ENCODE assay signal across 33 cellular contexts in the genomic region with DNA sequence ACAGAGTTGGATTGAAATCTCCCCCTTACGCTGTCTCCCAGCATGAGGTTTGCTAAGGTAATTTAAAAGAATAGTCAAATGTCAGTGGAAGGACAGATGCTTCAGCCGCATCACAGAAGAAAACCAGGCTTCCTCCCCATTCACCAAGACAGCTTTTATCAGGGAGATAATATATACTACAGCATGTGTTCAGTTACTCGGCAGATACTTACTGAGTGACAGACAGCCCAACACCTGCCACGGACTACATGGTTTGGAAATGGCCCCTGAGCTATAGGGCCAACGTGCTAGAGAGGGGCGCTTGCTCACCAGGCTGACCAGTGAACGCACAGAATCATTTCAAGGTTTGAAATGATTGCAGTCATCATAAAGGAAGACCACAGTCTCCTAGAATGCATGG.
"Had no signal": no experiment of that assay in that cellular context is flagged by ENCODE, and none has a peak within 500 bp of the region (broad histone marks: within the 10 kb centered on the region; RNA-seq: fewer than 3 reads in every experiment).

No MANE protein-coding gene starts in this region.

- H3K27me3 ChIP-seq: adrenal gland, body of pancreas, esophagus muscularis mucosa, foreskin keratinocyte, gastrocnemius medialis had no signal

- H3K9me3 ChIP-seq: adrenal gland, body of pancreas, esophagus muscularis mucosa, gastrocnemius medialis had no signal

- H3K27ac Mint-ChIP-seq: activated CD4-positive, alpha-beta memory T cell treated with anti-CD3 and anti-CD28 coated beads, Interleukin-2, amount 10 ng/mL, durations not matched to agents 7 days and 5 days; activated CD4-positive, alpha-beta T cell treated with anti-CD3 and anti-CD28 coated beads, Interleukin-2, amount 10 ng/mL, durations not matched to agents 7 days and 5 days; activated naive CD4-positive, alpha-beta T cell treated with anti-CD3 and anti-CD28 coated beads for 36 hours; activated naive CD4-positive, alpha-beta T cell treated with anti-CD3 and anti-CD28 coated beads, Interleukin-2, amount 50 U/mL, for 24 hours; activated naive CD8-positive, alpha-beta T cell treated with anti-CD3 and anti-CD28 coated beads for 36 hours; activated naive CD8-positive, alpha-beta T cell treated with anti-CD3 and anti-CD28 coated beads, Interleukin-2, amount 50 U/mL, for 24 hours; activated T-helper 1 cell treated with anti-CD3 and anti-CD28 coated beads, Interleukin-12 subunit alpha, Interleukin-12 subunit beta, Interleukin-2, Interleukin-4 antibody, amounts not matched to agents 30 ng/mL and 10 ng/mL and 1 ng/mL, durations not matched to agents 14 hours and 24 hours and 36 hours; activated T-helper 2 cell treated with anti-CD3 and anti-CD28 coated beads, Interferon-gamma antibody, Interleukin-2, Interleukin-4, amounts not matched to agents 10 μg/mL and 5 μg/mL and 100 μg/mL, durations not matched to agents 14 hours and 24 hours and 36 hours; effector memory CD8-positive, alpha-beta T cell; T-helper 17 cell; T-helper 2 cell treated with Interferon-gamma antibody and Interleukin-4, amounts not matched to agents 5 μg/mL and 100 μg/mL, for 36 hours had no signal

- H3K4me1 ChIP-seq: adrenal gland, esophagus muscularis mucosa, foreskin keratinocyte, gastrocnemius medialis had no signal

- H3K9me3 Mint-ChIP-seq: activated CD4-positive, alpha-beta memory T cell treated with anti-CD3 and anti-CD28 coated beads, Interleukin-2, amount 10 ng/mL, durations not matched to agents 7 days and 5 days; activated CD4-positive, alpha-beta T cell treated with anti-CD3 and anti-CD28 coated beads, Interleukin-2, amount 10 ng/mL, durations not matched to agents 7 days and 5 days; activated naive CD4-positive, alpha-beta T cell treated with anti-CD3 and anti-CD28 coated beads for 36 hours; activated naive CD4-positive, alpha-beta T cell treated with anti-CD3 and anti-CD28 coated beads, Interleukin-2, amount 50 U/mL, for 24 hours; activated naive CD8-positive, alpha-beta T cell treated with anti-CD3 and anti-CD28 coated beads for 36 hours; activated T-helper 1 cell treated with anti-CD3 and anti-CD28 coated beads, Interleukin-12 subunit alpha, Interleukin-12 subunit beta, Interleukin-2, Interleukin-4 antibody, amounts not matched to agents 30 ng/mL and 10 ng/mL and 1 ng/mL, durations not matched to agents 14 hours and 24 hours and 36 hours; activated T-helper 2 cell treated with anti-CD3 and anti-CD28 coated beads, Interferon-gamma antibody, Interleukin-2, Interleukin-4, amounts not matched to agents 10 μg/mL and 5 μg/mL and 100 μg/mL, durations not matched to agents 14 hours and 24 hours and 36 hours; effector memory CD8-positive, alpha-beta T cell; T-helper 2 cell treated with Interferon-gamma antibody and Interleukin-4, amounts not matched to agents 5 μg/mL and 100 μg/mL, for 36 hours had no signal

- H3K27me3 Mint-ChIP-seq: activated CD4-positive, alpha-beta memory T cell treated with anti-CD3 and anti-CD28 coated beads, Interleukin-2, amount 10 ng/mL, durations not matched to agents 7 days and 5 days; activated CD4-positive, alpha-beta T cell treated with anti-CD3 and anti-CD28 coated beads, Interleukin-2, amount 10 ng/mL, durations not matched to agents 7 days and 5 days; activated naive CD8-positive, alpha-beta T cell treated with anti-CD3 and anti-CD28 coated beads, Interleukin-2, amount 50 U/mL, for 24 hours had no signal

- DNase-seq: activated CD4-positive, alpha-beta memory T cell treated with anti-CD3 and anti-CD28 coated beads, Interleukin-2, amount 10 ng/mL, durations not matched to agents 7 days and 5 days; activated CD4-positive, alpha-beta T cell treated with anti-CD3 and anti-CD28 coated beads for 1 hour; activated CD4-positive, alpha-beta T cell treated with anti-CD3 and anti-CD28 coated beads for 4 hours; activated CD4-positive, alpha-beta T cell treated with anti-CD3 and anti-CD28 coated beads, Interleukin-2, amount 10 ng/mL, durations not matched to agents 7 days and 5 days; activated CD4-positive, alpha-beta T cell treated with anti-CD3 and anti-CD28 coated beads, Interleukin-2, amount 50 U/mL, for 4 hours; activated CD4-positive, CD25-positive, alpha-beta regulatory T cell; activated effector memory CD4-positive, alpha-beta T cell treated with anti-CD3 and anti-CD28 coated beads, Interleukin-2, amount 50 U/mL, for 16 hours; activated naive CD4-positive, alpha-beta T cell treated with anti-CD3 and anti-CD28 coated beads for 36 hours; activated naive CD8-positive, alpha-beta T cell treated with anti-CD3 and anti-CD28 coated beads for 36 hours; activated naive CD8-positive, alpha-beta T cell treated with anti-CD3 and anti-CD28 coated beads, Interleukin-2, amount 50 U/mL, for 24 hours; activated T-cell treated with anti-CD3 and anti-CD28 coated beads, Interleukin-2, amount 50 U/mL, for 1 hour; activated T-cell treated with anti-CD3 and anti-CD28 coated beads, Interleukin-2, amount 50 U/mL, for 48 hours; adrenal gland; amygdala; aorta; body of pancreas; caudate nucleus; cortex of kidney; dermis blood vessel endothelial cell; effector CD4-positive, alpha-beta T cell; effector memory CD8-positive, alpha-beta T cell; erythroblast; foreskin keratinocyte; gastrocnemius medialis; T-helper 1 cell; T-helper 17 cell; T1000 had no signal

- H3K27ac ChIP-seq: adrenal gland, body of pancreas, esophagus muscularis mucosa, foreskin keratinocyte, gastrocnemius medialis had no signal

- H3K36me3 ChIP-seq: adrenal gland, esophagus muscularis mucosa, gastrocnemius medialis had no signal

- H3K4me3 ChIP-seq: adrenal gland, body of pancreas, esophagus muscularis mucosa, gastrocnemius medialis had no signal

- H3K36me3 Mint-ChIP-seq: activated naive CD4-positive, alpha-beta T cell treated with anti-CD3 and anti-CD28 coated beads, Interleukin-2, amount 50 U/mL, for 24 hours had no signal

- H3K4me1 Mint-ChIP-seq: activated CD4-positive, alpha-beta memory T cell treated with anti-CD3 and anti-CD28 coated beads, Interleukin-2, amount 10 ng/mL, durations not matched to agents 7 days and 5 days; activated CD4-positive, alpha-beta T cell treated with anti-CD3 and anti-CD28 coated beads, Interleukin-2, amount 10 ng/mL, durations not matched to agents 7 days and 5 days; activated naive CD4-positive, alpha-beta T cell treated with anti-CD3 and anti-CD28 coated beads, Interleukin-2, amount 50 U/mL, for 24 hours; activated naive CD8-positive, alpha-beta T cell treated with anti-CD3 and anti-CD28 coated beads for 36 hours; activated naive CD8-positive, alpha-beta T cell treated with anti-CD3 and anti-CD28 coated beads, Interleukin-2, amount 50 U/mL, for 24 hours; T-helper 17 cell had no signal

- H3K4me3 Mint-ChIP-seq: activated CD4-positive, alpha-beta memory T cell treated with anti-CD3 and anti-CD28 coated beads, Interleukin-2, amount 10 ng/mL, durations not matched to agents 7 days and 5 days; activated CD4-positive, alpha-beta T cell treated with anti-CD3 and anti-CD28 coated beads, Interleukin-2, amount 10 ng/mL, durations not matched to agents 7 days and 5 days; activated naive CD4-positive, alpha-beta T cell treated with anti-CD3 and anti-CD28 coated beads for 36 hours; activated naive CD4-positive, alpha-beta T cell treated with anti-CD3 and anti-CD28 coated beads, Interleukin-2, amount 50 U/mL, for 24 hours; activated naive CD8-positive, alpha-beta T cell treated with anti-CD3 and anti-CD28 coated beads for 36 hours; activated naive CD8-positive, alpha-beta T cell treated with anti-CD3 and anti-CD28 coated beads, Interleukin-2, amount 50 U/mL, for 24 hours; activated T-helper 1 cell treated with anti-CD3 and anti-CD28 coated beads, Interleukin-12 subunit alpha, Interleukin-12 subunit beta, Interleukin-2, Interleukin-4 antibody, amounts not matched to agents 30 ng/mL and 10 ng/mL and 1 ng/mL, durations not matched to agents 14 hours and 24 hours and 36 hours; effector memory CD8-positive, alpha-beta T cell; T-helper 17 cell; T-helper 2 cell treated with Interferon-gamma antibody and Interleukin-4, amounts not matched to agents 5 μg/mL and 100 μg/mL, for 36 hours had no signal

- ATAC-seq: activated naive CD8-positive, alpha-beta T cell treated with anti-CD3 and anti-CD28 coated beads, Interleukin-2, amount 50 U/mL, for 24 hours; body of pancreas; effector memory CD8-positive, alpha-beta T cell; foreskin keratinocyte; gastrocnemius medialis; T-helper 17 cell had no signal

- FAIRE-seq: colon had no signal
